Comparison of ENCODE assay signal across 17 cellular contexts in genomic region chr5:174190073-174190675, GRCh38.
DNase-seq lines count a peak whose midpoint lies in the region; ATAC-seq and TF ChIP-seq lines count a peak whose summit lies in the region.
"Had no signal": no experiment of that assay in that cellular context is flagged by ENCODE, and none has a peak within 500 bp of the region (broad histone marks: within the 10 kb centered on the region; RNA-seq: fewer than 3 reads in every experiment).

No MANE protein-coding gene starts in this region.

- no peak for ATAC-seq in GM18873 (IDR thresholded peaks at IDR 0.05; ENCODE audit: low FRiP score, unreplicated experiment)
- no peak for ATAC-seq in stimulated activated naive B cell treated with anti-CD40 and anti-IgM and Interleukin-4, amounts not matched to agents 10 μg/mL and 1 μg/mL and 100 μg/mL, for 72 hours (replicated peaks)

- no peaks in the 10 kb centered on the region for H3K27me3 ChIP-seq in BLaER1

- no peaks in the 10 kb centered on the region for H3K36me3 Mint-ChIP-seq in nephron progenitor cell (ENCODE audit: low read depth)
- H3K36me3 Mint-ChIP-seq in stimulated activated naive B cell treated with anti-CD40 and anti-IgM and Interleukin-4, amounts not matched to agents 10 μg/mL and 1 μg/mL and 100 μg/mL, for 72 hours, result no peaks in the 10 kb centered on the region
- H3K36me3 Mint-ChIP-seq: CD4-positive, CD25-positive, alpha-beta regulatory T cell; IgD-negative memory B cell had no signal

- H3K27ac Mint-ChIP-seq in nephron progenitor cell, result peak overlapping the region; percentile 30
- no peak overlapping the region for H3K27ac Mint-ChIP-seq in stimulated activated naive B cell treated with anti-CD40 and anti-IgM and Interleukin-4, amounts not matched to agents 10 μg/mL and 1 μg/mL and 100 μg/mL, for 72 hours
- H3K27ac Mint-ChIP-seq: CD4-positive, CD25-positive, alpha-beta regulatory T cell had no signal

- H3K4me2 ChIP-seq in BLaER1, result peak overlapping the region; percentile 43

- H3K4me1 Mint-ChIP-seq in nephron progenitor cell, result peaks cover 85% of the 10 kb centered on the region
- H3K4me1 Mint-ChIP-seq in stimulated activated naive B cell treated with anti-CD40 and anti-IgM and Interleukin-4, amounts not matched to agents 10 μg/mL and 1 μg/mL and 100 μg/mL, for 72 hours, result no peaks in the 10 kb centered on the region
- H3K4me1 Mint-ChIP-seq: CD4-positive, CD25-positive, alpha-beta regulatory T cell; IgD-negative memory B cell had no signal

- H3K27ac ChIP-seq in BLaER1 (no peak overlapping the region), coronary artery (no peak overlapping the region)

- H3K9me3 ChIP-seq in BLaER1, result no peaks in the 10 kb centered on the region

- peaks cover 7% of the 10 kb centered on the region for H3K27me3 Mint-ChIP-seq in nephron progenitor cell (ENCODE audit: low read depth, poor library complexity)
- peaks cover 3 to 7% of the 10 kb centered on the region in 2 donors for H3K27me3 Mint-ChIP-seq in stimulated activated naive B cell treated with anti-CD40 and anti-IgM and Interleukin-4, amounts not matched to agents 10 μg/mL and 1 μg/mL and 100 μg/mL, for 72 hours

- peaks cover 52% of the 10 kb centered on the region for H3K4me1 ChIP-seq in BLaER1

- peak; percentile 27 for DNase-seq in NCI-H69 (lab: John Stamatoyannopoulos, UW)
- peak; percentile 50 for DNase-seq in coronary artery (ENCODE audit: low spot score)
- DNase-seq in nephron progenitor cell, result no peak
- no peak for DNase-seq in stimulated activated naive B cell treated with anti-CD40 and anti-IgM and Interleukin-4, amounts not matched to agents 10 μg/mL and 1 μg/mL and 100 μg/mL, for 72 hours
- DNase-seq in epidermal melanocyte (ENCODE audit: insufficient read length, low spot score), result no peak
- DNase-seq: CD4-positive, CD25-positive, alpha-beta regulatory T cell; EL; H7; Kasumi-1; MM.1S; NCI-H1105; NCI-H1694; NCI-H345; NCI-H526 treated with DMSO at 0.1 percent for 48 hours had no signal

- H4K20me1 ChIP-seq in BLaER1, result no peaks in the 10 kb centered on the region

- H3K4me3 ChIP-seq in BLaER1 (no peak overlapping the region), coronary artery (no peak overlapping the region)

- H3K9me3 Mint-ChIP-seq in nephron progenitor cell, result no peaks in the 10 kb centered on the region
- H3K9me3 Mint-ChIP-seq in stimulated activated naive B cell treated with anti-CD40 and anti-IgM and Interleukin-4, amounts not matched to agents 10 μg/mL and 1 μg/mL and 100 μg/mL, for 72 hours, result no peaks in the 10 kb centered on the region
- H3K9me3 Mint-ChIP-seq: IgD-negative memory B cell had no signal

- no peak for TF ChIP-seq CTCF in coronary artery (IDR thresholded peaks at IDR 0.05)
- TF ChIP-seq CTCF in nephron progenitor cell (IDR thresholded peaks at IDR 0.05), result no peak

- H3K36me3 ChIP-seq in BLaER1, result no peaks in the 10 kb centered on the region

- H3K9ac ChIP-seq in BLaER1, result no peak overlapping the region

- no peak overlapping the region for H3K4me3 Mint-ChIP-seq in nephron progenitor cell
- H3K4me3 Mint-ChIP-seq in stimulated activated naive B cell treated with anti-CD40 and anti-IgM and Interleukin-4, amounts not matched to agents 10 μg/mL and 1 μg/mL and 100 μg/mL, for 72 hours, result no peak overlapping the region
- H3K4me3 Mint-ChIP-seq: CD4-positive, CD25-positive, alpha-beta regulatory T cell; IgD-negative memory B cell had no signal

Comparison
In these comparisons a context has a peak if more than half of its experiments do, and no peak if none do; other contexts are left out.
1. DNase-seq: peak in NCI-H69 (single experiment) and coronary artery (single experiment); none in nephron progenitor cell (single experiment), stimulated activated naive B cell treated with anti-CD40 and anti-IgM and Interleukin-4, amounts not matched to agents 10 μg/mL and 1 μg/mL and 100 μg/mL, for 72 hours (single experiment) and epidermal melanocyte (single experiment).